Comparison of ENCODE assay signal across 8 cellular contexts in genomic region chr6:30717129-30717844, GRCh38. TPM values are rescaled to one million over a fixed set of nuclear protein-coding genes. Genes with fewer than 3 reads are reported as not detected.
A peak's percentile ranks its signal among the peaks of the same experiment; 100 is the strongest.
DNase-seq lines count a peak whose midpoint lies in the region; ATAC-seq lines count a peak whose summit lies in the region.

TSS of gene MDC1 (minus strand) at chr6:30717281. CDS start at chr6:30715175, 2,106 bp downstream.

- H3K4me1 ChIP-seq in ES-I3 (ENCODE audit: insufficient read depth, low read length): no peaks in the 10 kb centered on the region

- peak within 1 kb of the TSS; percentile 89 for H3K9ac ChIP-seq in ES-I3 (ENCODE audit: low read depth, low read length)

- H3K36me3 Mint-ChIP-seq in natural killer cell treated with Interleukin-12 subunit alpha and Interleukin-12 subunit beta and Interleukin-15 and Interleukin-18, amount 100 ng/mL, for 72 hours: peaks cover 44% of the 10 kb centered on the region

- no peaks in the 10 kb centered on the region for H3K27me3 ChIP-seq in H7 (ENCODE audit: control insufficient read depth, insufficient read depth, low read length)

- peak within 1 kb of the TSS; percentile 98 to 100 for H3K27ac Mint-ChIP-seq in natural killer cell treated with Interleukin-12 subunit alpha and Interleukin-12 subunit beta and Interleukin-15 and Interleukin-18, amount 100 ng/mL, for 72 hours

- no peaks in the 10 kb centered on the region for H3K9me3 ChIP-seq in ES-I3 (ENCODE audit: control insufficient read depth, insufficient read depth, low read length)

- peak within 1 kb of the TSS; percentile 92 for H3K4me3 Mint-ChIP-seq in natural killer cell treated with Interleukin-12 subunit alpha and Interleukin-12 subunit beta and Interleukin-15 and Interleukin-18, amount 100 ng/mL, for 72 hours

- H3K9me3 Mint-ChIP-seq in natural killer cell treated with Interleukin-12 subunit alpha and Interleukin-12 subunit beta and Interleukin-15 and Interleukin-18, amount 100 ng/mL, for 72 hours: no peaks in the 10 kb centered on the region

- ATAC-seq in natural killer cell treated with Interleukin-12 subunit alpha and Interleukin-12 subunit beta and Interleukin-15 and Interleukin-18, amount 100 ng/mL, for 72 hours: peak; percentile 88 to 90
- ATAC-seq in stimulated activated naive CD8-positive, alpha-beta T cell treated with anti-CD3 and anti-CD28 coated beads, Interleukin-15, Interleukin-2, amounts not matched to agents 100 U/mL and 50 U/mL, for 24 hours: peak; percentile 84

- H3K4me3 ChIP-seq in H7 (ENCODE audit: insufficient read depth, low read depth, low read length): peak within 1 kb of the TSS; percentile 77

- H3K4me1 Mint-ChIP-seq in natural killer cell treated with Interleukin-12 subunit alpha and Interleukin-12 subunit beta and Interleukin-15 and Interleukin-18, amount 100 ng/mL, for 72 hours (ENCODE audit: low read depth in 2 of 2): peaks cover 52 to 56% of the 10 kb centered on the region in 2 donors

- H3K36me3 ChIP-seq in ES-I3 (ENCODE audit: insufficient read depth, low read length) (peaks cover 16% of the 10 kb centered on the region), H7 (replicated peaks; ENCODE audit: control insufficient read depth, insufficient read depth, low read length) (peaks cover 22% of the 10 kb centered on the region)

- peak; percentile 97 for DNase-seq in H7
- DNase-seq in M059J (ENCODE audit: low read depth): peak; percentile 100
- DNase-seq in SHP77 (lab: John Stamatoyannopoulos, UW): peak; percentile 99 to 100
- peak; percentile 99 for DNase-seq in activated effector memory CD4-positive, alpha-beta T cell treated with Interleukin-2 at 50 U/mL for 16 hours
- peak; percentile 100 for DNase-seq in fibroblast of peridontal ligament (ENCODE audit: extremely low read depth)
- DNase-seq in natural killer cell treated with Interleukin-12 subunit alpha and Interleukin-12 subunit beta and Interleukin-15 and Interleukin-18, amount 100 ng/mL, for 72 hours (ENCODE audit: low spot score): peak; percentile 99
- DNase-seq in stimulated activated naive CD8-positive, alpha-beta T cell treated with anti-CD3 and anti-CD28 coated beads, Interleukin-15, Interleukin-2, amounts not matched to agents 100 U/mL and 50 U/mL, for 24 hours: peak; percentile 98

- H3K27me3 Mint-ChIP-seq in natural killer cell treated with Interleukin-12 subunit alpha and Interleukin-12 subunit beta and Interleukin-15 and Interleukin-18, amount 100 ng/mL, for 72 hours: no peaks in the 10 kb centered on the region

RNA-seq across cellular contexts. Expression of gene MDC1, which starts in this region (rescaled TPM):
- total RNA-seq in H7 (2014; rRNA removed; shearing (Covaris generic)): 25.5 and 29.1 TPM in 2 replicates
- 9.9 and 10.9 TPM in 2 replicates for total RNA-seq in M059J (2014; rRNA removed; shearing (Covaris generic))
- total RNA-seq in natural killer cell treated with Interleukin-12 subunit alpha and Interleukin-12 subunit beta and Interleukin-15 and Interleukin-18, amount 100 ng/mL, for 72 hours: 100 to 1,000 TPM in 1 of 2 donors, 10 to 100 TPM in 1; 64.1 to 118 TPM

Comparison
In these comparisons a context has a peak if more than half of its experiments do, and no peak if none do; other contexts are left out.
1. Peak in every context shown above with its lines: DNase-seq, ATAC-seq and H3K4me3 ChIP-seq.